Comparison of ENCODE assay signal across 8 cellular contexts in the genomic region with DNA sequence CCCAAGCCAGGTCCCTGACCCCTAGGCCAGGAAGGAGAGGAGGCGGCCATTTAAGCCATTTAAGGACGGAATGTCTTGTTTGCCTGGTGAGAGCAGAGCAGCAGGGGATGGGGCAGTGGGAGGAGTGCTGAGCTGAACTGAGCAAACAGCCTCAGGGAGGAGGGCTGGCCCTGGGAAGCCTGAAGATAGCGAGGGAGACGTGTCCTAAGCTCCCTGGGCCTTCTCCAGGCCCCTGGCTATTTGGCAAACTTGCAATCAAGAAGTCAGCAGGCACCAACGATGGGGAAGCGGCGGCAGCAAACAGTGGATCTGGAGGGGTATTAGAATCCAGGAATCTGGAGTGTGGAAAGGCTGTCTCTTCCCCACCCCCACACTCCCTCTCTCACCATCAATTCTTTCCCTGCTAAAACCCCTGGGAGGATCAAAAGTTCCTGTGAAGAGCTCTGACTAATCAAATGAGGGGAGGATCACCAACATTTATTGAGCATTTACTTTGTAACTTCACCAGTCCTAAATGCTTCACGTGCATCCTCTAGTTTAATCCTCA. TPM values are rescaled to one million over a fixed set of nuclear protein-coding genes. Genes with fewer than 3 reads are reported as not detected.
DNase-seq lines count a peak whose midpoint lies in the region; ATAC-seq and TF ChIP-seq lines count a peak whose summit lies in the region.

No MANE protein-coding gene starts in this region.

- H3K4me1 ChIP-seq in liver (ENCODE audit: control insufficient read depth in 4 of 4, insufficient read depth in 4 of 4, low read length in 3 of 4) (peaks cover 36 to 96% (median 77%) of the 10 kb centered on the region in 4 donors), upper lobe of left lung (peaks cover 97 to 100% (median 99%) of the 10 kb centered on the region in 4 donors)

- H3K9ac ChIP-seq in liver (ENCODE audit: low read depth in 1 of 2, low read length in 2 of 2), result peak overlapping the region in 1 of 2 donors; percentile 23

- H3K36me3 ChIP-seq in liver (ENCODE audit: control insufficient read depth in 4 of 4, insufficient read depth in 3 of 4, low read depth in 1 of 4, low read length in 3 of 4), result no peaks in the 10 kb centered on the region
- H3K36me3 ChIP-seq in upper lobe of left lung, result no peaks in the 10 kb centered on the region

- H3K27ac ChIP-seq in liver (ENCODE audit: low read depth in 1 of 2, low read length in 2 of 2) (peak overlapping the region; percentile 86 to 94), upper lobe of left lung (peak overlapping the region; percentile 94 to 98 (median 97))

- 44% methylated on average over 8 of the region's 8 CpGs for WGBS in liver
- 41 to 53% methylated on average over 8 of the region's 8 CpGs for WGBS in upper lobe of left lung, 2 donors

- H3K36me3 Mint-ChIP-seq in brain, result no peaks in the 10 kb centered on the region

- peak; percentile 59 for DNase-seq in activated CD8-positive, alpha-beta memory T cell treated with anti-CD3 and anti-CD28 coated beads for 24 hours
- DNase-seq in activated CD8-positive, alpha-beta memory T cell treated with anti-CD3 and anti-CD28 coated beads, Interleukin-2, amount 50 U/mL, for 4 hours, result no peak
- DNase-seq in upper lobe of left lung (no peak), omental fat pad (ENCODE audit: low spot score) (no peak)

- peak in 1 of 2 donors; percentile 38 for ATAC-seq in upper lobe of left lung (ENCODE audit: low FRiP score in 2 of 2)
- no peak for ATAC-seq in omental fat pad (ENCODE audit: low FRiP score)
- no peak for ATAC-seq in GM21723 (IDR thresholded peaks at IDR 0.05; ENCODE audit: unreplicated experiment)
- ATAC-seq in GM19023 (IDR thresholded peaks at IDR 0.05; ENCODE audit: unreplicated experiment), result no peak

- H3K4me3 Mint-ChIP-seq in brain, result peak overlapping the region; percentile 80 to 96 (median 81)

- TF ChIP-seq POLR2A in upper lobe of left lung (IDR thresholded peaks at IDR 0.05), result no peak

- TF ChIP-seq CTCF in brain (conservative IDR thresholded peaks at IDR 0.05) (no peak), liver (IDR thresholded peaks at IDR 0.05; ENCODE audit: low read depth, low read length, missing input control) (no peak), upper lobe of left lung (IDR thresholded peaks at IDR 0.05) (no peak), omental fat pad (IDR thresholded peaks at IDR 0.05) (no peak)

- no peak for TF ChIP-seq RAD21 in liver (IDR thresholded peaks at IDR 0.05)

- H3K27me3 ChIP-seq in liver (ENCODE audit: control insufficient read depth in 4 of 4, insufficient read depth in 4 of 4, low read length in 3 of 4) (no peaks in the 10 kb centered on the region), upper lobe of left lung (no peaks in the 10 kb centered on the region)

- no peaks in the 10 kb centered on the region for H3K9me3 Mint-ChIP-seq in brain

- no peaks in the 10 kb centered on the region for H3K27me3 Mint-ChIP-seq in brain

- no peak for TF ChIP-seq EP300 in upper lobe of left lung (IDR thresholded peaks at IDR 0.05)

- peak overlapping the region; percentile 94 to 99 (median 96) for H3K27ac Mint-ChIP-seq in brain

- peaks cover 97% of the 10 kb centered on the region for H3K4me1 Mint-ChIP-seq in brain

- H3K4me3 ChIP-seq in liver (ENCODE audit: low read depth in 1 of 3, low read length in 3 of 3) (no peak overlapping the region), upper lobe of left lung (no peak overlapping the region)

- H3K9me3 ChIP-seq in liver (ENCODE audit: control insufficient read depth in 4 of 4, low read length in 3 of 4) (no peaks in the 10 kb centered on the region), upper lobe of left lung (no peaks in the 10 kb centered on the region)

TF ChIP-seq in liver, 16 proteins besides CTCF, POLR2A, EP300 and RAD21:
- TF ChIP-seq NR2F2 (IDR thresholded peaks at IDR 0.05) (peak; percentile 82), RXRA (IDR thresholded peaks at IDR 0.05) (peak; percentile 67 to 71), FOXA2 (IDR thresholded peaks at IDR 0.05) (no peak), EGR1 (IDR thresholded peaks at IDR 0.05; ENCODE audit: low read depth in 2 of 2) (no peak), SP1 (IDR thresholded peaks at IDR 0.05) (peak; percentile 38), JUND (IDR thresholded peaks at IDR 0.05) (no peak), HNF4G (IDR thresholded peaks at IDR 0.05) (no peak), YY1 (IDR thresholded peaks at IDR 0.05) (peak; percentile 46), GABPA (IDR thresholded peaks at IDR 0.05 in 1 of 2, conservative IDR thresholded peaks at IDR 0.05 in 1 of 2) (no peak), FOXA1 (IDR thresholded peaks at IDR 0.05) (no peak), TAF1 (conservative IDR thresholded peaks at IDR 0.05) (no peak), HNF4A (conservative IDR thresholded peaks at IDR 0.05) (no peak)
- TF ChIP-seq, protein P1, sequence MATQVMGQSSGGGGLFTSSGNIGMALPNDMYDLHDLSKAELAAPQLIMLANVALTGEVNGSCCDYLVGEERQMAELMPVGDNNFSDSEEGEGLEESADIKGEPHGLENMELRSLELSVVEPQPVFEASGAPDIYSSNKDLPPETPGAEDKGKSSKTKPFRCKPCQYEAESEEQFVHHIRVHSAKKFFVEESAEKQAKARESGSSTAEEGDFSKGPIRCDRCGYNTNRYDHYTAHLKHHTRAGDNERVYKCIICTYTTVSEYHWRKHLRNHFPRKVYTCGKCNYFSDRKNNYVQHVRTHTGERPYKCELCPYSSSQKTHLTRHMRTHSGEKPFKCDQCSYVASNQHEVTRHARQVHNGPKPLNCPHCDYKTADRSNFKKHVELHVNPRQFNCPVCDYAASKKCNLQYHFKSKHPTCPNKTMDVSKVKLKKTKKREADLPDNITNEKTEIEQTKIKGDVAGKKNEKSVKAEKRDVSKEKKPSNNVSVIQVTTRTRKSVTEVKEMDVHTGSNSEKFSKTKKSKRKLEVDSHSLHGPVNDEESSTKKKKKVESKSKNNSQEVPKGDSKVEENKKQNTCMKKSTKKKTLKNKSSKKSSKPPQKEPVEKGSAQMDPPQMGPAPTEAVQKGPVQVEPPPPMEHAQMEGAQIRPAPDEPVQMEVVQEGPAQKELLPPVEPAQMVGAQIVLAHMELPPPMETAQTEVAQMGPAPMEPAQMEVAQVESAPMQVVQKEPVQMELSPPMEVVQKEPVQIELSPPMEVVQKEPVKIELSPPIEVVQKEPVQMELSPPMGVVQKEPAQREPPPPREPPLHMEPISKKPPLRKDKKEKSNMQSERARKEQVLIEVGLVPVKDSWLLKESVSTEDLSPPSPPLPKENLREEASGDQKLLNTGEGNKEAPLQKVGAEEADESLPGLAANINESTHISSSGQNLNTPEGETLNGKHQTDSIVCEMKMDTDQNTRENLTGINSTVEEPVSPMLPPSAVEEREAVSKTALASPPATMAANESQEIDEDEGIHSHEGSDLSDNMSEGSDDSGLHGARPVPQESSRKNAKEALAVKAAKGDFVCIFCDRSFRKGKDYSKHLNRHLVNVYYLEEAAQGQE (IDR thresholded peaks at IDR 0.05), result no peak
- TF ChIP-seq, protein P2, sequence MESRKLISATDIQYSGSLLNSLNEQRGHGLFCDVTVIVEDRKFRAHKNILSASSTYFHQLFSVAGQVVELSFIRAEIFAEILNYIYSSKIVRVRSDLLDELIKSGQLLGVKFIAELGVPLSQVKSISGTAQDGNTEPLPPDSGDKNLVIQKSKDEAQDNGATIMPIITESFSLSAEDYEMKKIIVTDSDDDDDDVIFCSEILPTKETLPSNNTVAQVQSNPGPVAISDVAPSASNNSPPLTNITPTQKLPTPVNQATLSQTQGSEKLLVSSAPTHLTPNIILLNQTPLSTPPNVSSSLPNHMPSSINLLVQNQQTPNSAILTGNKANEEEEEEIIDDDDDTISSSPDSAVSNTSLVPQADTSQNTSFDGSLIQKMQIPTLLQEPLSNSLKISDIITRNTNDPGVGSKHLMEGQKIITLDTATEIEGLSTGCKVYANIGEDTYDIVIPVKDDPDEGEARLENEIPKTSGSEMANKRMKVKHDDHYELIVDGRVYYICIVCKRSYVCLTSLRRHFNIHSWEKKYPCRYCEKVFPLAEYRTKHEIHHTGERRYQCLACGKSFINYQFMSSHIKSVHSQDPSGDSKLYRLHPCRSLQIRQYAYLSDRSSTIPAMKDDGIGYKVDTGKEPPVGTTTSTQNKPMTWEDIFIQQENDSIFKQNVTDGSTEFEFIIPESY (IDR thresholded peaks at IDR 0.05), result no peak
- TF ChIP-seq, protein P3, sequence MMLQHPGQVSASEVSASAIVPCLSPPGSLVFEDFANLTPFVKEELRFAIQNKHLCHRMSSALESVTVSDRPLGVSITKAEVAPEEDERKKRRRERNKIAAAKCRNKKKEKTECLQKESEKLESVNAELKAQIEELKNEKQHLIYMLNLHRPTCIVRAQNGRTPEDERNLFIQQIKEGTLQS (IDR thresholded peaks at IDR 0.05), result no peak
- TF ChIP-seq, protein P4, sequence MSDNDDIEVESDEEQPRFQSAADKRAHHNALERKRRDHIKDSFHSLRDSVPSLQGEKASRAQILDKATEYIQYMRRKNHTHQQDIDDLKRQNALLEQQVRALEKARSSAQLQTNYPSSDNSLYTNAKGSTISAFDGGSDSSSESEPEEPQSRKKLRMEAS (IDR thresholded peaks at IDR 0.05), result no peak

RNA-seq across cellular contexts. Expression of a gene that starts 8.8 kb away (rescaled TPM):
- polyA plus RNA-seq in brain (ENCODE audit: insufficient read depth, low read depth, low replicate concordance) (13.5 TPM), liver (10 to 100 TPM in 1 of 2 donors, 1 to 10 TPM in 1; 2.2 to 11.6 TPM)
- total RNA-seq in liver (10 to 100 TPM in 1 of 2 donors, 1 to 10 TPM in 1; 6.1 to 10.2 TPM), upper lobe of left lung (10 to 100 TPM; 28.7 to 70.2 (median 66.4) TPM), omental fat pad (10 to 100 TPM; 13.5 to 24.0 (median 17.3) TPM)

RNA-seq across cellular contexts. Expression of a gene that starts 33.2 kb away (rescaled TPM):
- 0.07 TPM for polyA plus RNA-seq in brain (ENCODE audit: insufficient read depth, low read depth, low replicate concordance)
- total RNA-seq in liver, result not detected
- polyA plus RNA-seq in liver, result under 1 TPM; 0.06 to 0.92 TPM
- under 1 TPM in 4 of 6 donors, not detected in 2; under 0.01 to 0.17 (median 0.16) TPM for total RNA-seq in upper lobe of left lung
- under 1 TPM in 2 of 4 donors, not detected in 2; 0.09 to 0.12 TPM for total RNA-seq in omental fat pad

RNA-seq across cellular contexts. Expression of a gene that starts 39.2 kb away (rescaled TPM):
- polyA plus RNA-seq in brain (ENCODE audit: insufficient read depth, low read depth, low replicate concordance) (3.0 TPM), liver (not detected)
- total RNA-seq in liver (not detected), upper lobe of left lung (not detected), omental fat pad (not detected)

RNA-seq across cellular contexts. Expression of a gene that starts 54.6 kb away (rescaled TPM):
- polyA plus RNA-seq in brain (ENCODE audit: insufficient read depth, low read depth, low replicate concordance), result 0.37 TPM
- total RNA-seq in liver, result not detected
- polyA plus RNA-seq in liver, result not detected
- total RNA-seq in upper lobe of left lung, result not detected
- total RNA-seq in omental fat pad, result not detected
